In genomic region chr6:155504848-155505247, GRCh38 we compare ENCODE assay signal across 23 cellular contexts. TPM values are rescaled to one million over a fixed set of nuclear protein-coding genes. Genes with fewer than 3 reads are reported as not detected.
DNase-seq lines count a peak whose midpoint lies in the region; ATAC-seq and TF ChIP-seq lines count a peak whose summit lies in the region.
"Had no signal": no experiment of that assay in that cellular context is flagged by ENCODE, and none has a peak within 500 bp of the region (broad histone marks: within the 10 kb centered on the region; RNA-seq: fewer than 3 reads in every experiment).

No MANE protein-coding gene starts in this region.

- H4K20me1 ChIP-seq in fibroblast of lung (ENCODE audit: control insufficient read depth, extremely low read depth, insufficient read depth, low read length), result no peaks in the 10 kb centered on the region
- H4K20me1 ChIP-seq: BLaER1 had no signal

- no peaks in the 10 kb centered on the region for H3K79me2 ChIP-seq in fibroblast of lung (ENCODE audit: control insufficient read depth, insufficient read depth, low read length)

- H3K9me3 ChIP-seq in fibroblast of lung (ENCODE audit: control insufficient read depth, insufficient read depth, low read depth, low read length) (no peaks in the 10 kb centered on the region), gastrocnemius medialis (peaks cover 0 to 3% (median 0%) of the 10 kb centered on the region in 3 donors)

- H3K36me3 ChIP-seq in fibroblast of lung (ENCODE audit: control insufficient read depth, insufficient read depth, low read length) (no peaks in the 10 kb centered on the region), gastrocnemius medialis (no peaks in the 10 kb centered on the region)
- H3K36me3 ChIP-seq: BLaER1 had no signal

- H3K4me2 ChIP-seq in fibroblast of lung (ENCODE audit: extremely low read depth, insufficient read depth, low read length), result no peak overlapping the region
- H3K4me2 ChIP-seq: BLaER1, KMS-11 had no signal

- H3K4me1 ChIP-seq in fibroblast of lung (ENCODE audit: control insufficient read depth, extremely low read depth, insufficient read depth, low read length) (no peaks in the 10 kb centered on the region), gastrocnemius medialis (peaks cover 21 to 27% of the 10 kb centered on the region in 2 donors)
- H3K4me1 ChIP-seq: BLaER1 had no signal

- H3K27ac ChIP-seq in fibroblast of lung (ENCODE audit: insufficient read depth, low read length) (no peak overlapping the region), gastrocnemius medialis (peak overlapping the region in 3 of 4 donors; percentile 21 to 53 (median 31))
- H3K27ac ChIP-seq: BLaER1, KMS-11, RWPE1 had no signal

- no peaks in the 10 kb centered on the region for H3K27me3 ChIP-seq in fibroblast of lung (ENCODE audit: control insufficient read depth, insufficient read depth, low read length)
- H3K27me3 ChIP-seq in gastrocnemius medialis, result no peaks in the 10 kb centered on the region
- H3K27me3 ChIP-seq: BLaER1 had no signal

- H3K4me3 ChIP-seq in fibroblast of lung (replicated peaks in 1 of 4; ENCODE audit: control extremely low read depth in 1 of 4, insufficient read depth in 1 of 4, low read depth in 3 of 4, low read length in 4 of 4), result no peak overlapping the region
- H3K4me3 ChIP-seq in gastrocnemius medialis, result no peak overlapping the region
- H3K4me3 ChIP-seq: BLaER1 had no signal

- H3K9ac ChIP-seq in fibroblast of lung (ENCODE audit: insufficient read depth, low read length), result no peak overlapping the region
- H3K9ac ChIP-seq: BLaER1, KMS-11 had no signal

- ATAC-seq in GM18867 (IDR thresholded peaks at IDR 0.05; ENCODE audit: unreplicated experiment), result peak; percentile 46
- ATAC-seq in HG03025 (IDR thresholded peaks at IDR 0.05; ENCODE audit: low FRiP score, unreplicated experiment), result peak; percentile 84
- no peak for ATAC-seq in gastrocnemius medialis
- ATAC-seq in GM19395 (IDR thresholded peaks at IDR 0.05; ENCODE audit: unreplicated experiment), result no peak
- no peak for ATAC-seq in GM18873 (IDR thresholded peaks at IDR 0.05; ENCODE audit: low FRiP score, unreplicated experiment)
- ATAC-seq: CD8-positive, alpha-beta T cell; HCT116; HepG2; PC-3 had no signal

- TF ChIP-seq CTCF in fibroblast of lung (conservative IDR thresholded peaks at IDR 0.05 in 1 of 2, IDR thresholded peaks at IDR 0.05 in 1 of 2; ENCODE audit: low read depth in 1 of 2, low read length in 2 of 2) (no peak), gastrocnemius medialis (IDR thresholded peaks at IDR 0.05 in 4 of 5, conservative IDR thresholded peaks at IDR 0.05 in 1 of 5) (no peak)

- intact Hi-C loops in gastrocnemius medialis (cut with DNase I; ENCODE audit: low total_unique reads), result no loop called here

- in situ Hi-C loops in gastrocnemius medialis (cut with MboI; ENCODE audit: low sequenced_read_pairs in 4 of 4), result no loop called here

- peak overlapping the region; percentile 67 for H2AFZ ChIP-seq in fibroblast of lung (ENCODE audit: low read length)

- TF ChIP-seq POLR2A in gastrocnemius medialis (IDR thresholded peaks at IDR 0.05), result no peak

- DNase-seq in fibroblast of lung (ENCODE audit: low read depth in 2 of 2) (no peak), gastrocnemius medialis (no peak), T1000 (lab: John Stamatoyannopoulos, UW) (no peak)
- DNase-seq in activated naive CD4-positive, alpha-beta T cell (lab: John Stamatoyannopoulos, UW), result no peak
- DNase-seq: 8988T; CD8-positive, alpha-beta T cell; DMS79; NCI-H1436; NCI-H2029; NCI-H2171; NCI-H446; NCI-H69; PC-3 had no signal

RNA-seq across cellular contexts. Expression of gene NOX3, which starts 49.2 kb away (rescaled TPM):
- not detected in 2 replicates for total RNA-seq in fibroblast of lung
- polyA plus RNA-seq in fibroblast of lung, result not detected in 2 replicates
- polyA plus RNA-seq in fibroblast of lung (2012), result not detected in 2 replicates
- not detected in 2 replicates for polyA minus RNA-seq in fibroblast of lung (ENCODE audit: low replicate concordance)
- not detected for total RNA-seq in gastrocnemius medialis
- total RNA-seq: CD8-positive, alpha-beta T cell; M059J; PC-3 had no signal

Comparison
In these comparisons a context has a peak if more than half of its experiments do, and no peak if none do; other contexts are left out.
1. ATAC-seq: peak in GM18867 (single experiment) and HG03025 (single experiment); none in gastrocnemius medialis (0 of 2), GM19395 (single experiment) and GM18873 (single experiment).